In the genomic region with DNA sequence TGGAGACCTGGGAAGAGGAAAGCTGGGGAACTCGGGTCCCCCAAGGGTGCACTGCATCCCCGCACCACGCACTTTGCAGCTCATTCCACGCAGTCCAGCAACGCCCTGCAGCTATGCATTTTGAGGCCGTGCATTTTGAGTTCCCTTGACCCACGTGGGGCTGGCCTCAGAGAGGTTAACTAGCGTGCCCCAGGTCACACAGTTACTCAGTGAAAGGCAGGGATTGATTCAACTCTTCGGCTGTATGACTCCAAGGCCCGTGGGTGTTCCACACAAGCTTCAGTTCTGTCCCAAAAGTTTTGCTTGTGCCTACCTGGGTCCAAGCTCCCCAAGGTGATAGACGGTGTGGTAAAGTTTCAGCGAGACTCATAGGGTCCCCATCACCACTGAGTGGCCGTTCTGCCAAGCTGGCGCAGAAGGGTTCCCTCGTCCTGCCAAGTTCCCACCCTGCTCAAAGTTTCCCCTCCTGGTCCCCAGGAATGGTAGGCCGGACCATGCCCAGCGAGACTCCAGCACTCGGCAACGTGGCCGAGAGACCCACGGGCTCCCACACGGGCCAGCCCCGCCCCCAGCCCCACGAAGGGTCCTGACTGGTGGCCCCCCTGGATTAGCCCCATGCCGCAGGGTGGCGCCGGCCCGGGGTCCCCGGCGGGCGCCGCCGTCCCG, we compare ENCODE assay signal across 8 cellular contexts. TPM values are rescaled to one million over a fixed set of nuclear protein-coding genes. Genes with fewer than 3 reads are reported as not detected.
DNase-seq lines count a peak whose midpoint lies in the region; ATAC-seq and TF ChIP-seq lines count a peak whose summit lies in the region.

No MANE protein-coding gene starts in this region.

- H3K4me3 Mint-ChIP-seq in activated CD8-positive, alpha-beta T cell treated with anti-CD3 and anti-CD28 coated beads for 36 hours, result peak overlapping the region; percentile 75

- peaks cover 18% of the 10 kb centered on the region for H3K4me1 Mint-ChIP-seq in activated CD8-positive, alpha-beta T cell treated with anti-CD3 and anti-CD28 coated beads for 36 hours (ENCODE audit: low read depth)

- peak overlapping the region; percentile 85 to 90 for H3K4me3 ChIP-seq in right atrium auricular region
- H3K4me3 ChIP-seq in skin epidermis, result peak overlapping the region; percentile 36 to 76 (median 60)

- TF ChIP-seq CTCF in activated CD8-positive, alpha-beta T cell treated with anti-CD3 and anti-CD28 coated beads for 36 hours (IDR thresholded peaks at IDR 0.05), result no peak
- no peak for TF ChIP-seq CTCF in right atrium auricular region (IDR thresholded peaks at IDR 0.05)

- no peaks in the 10 kb centered on the region for H3K9me3 ChIP-seq in right atrium auricular region

- H3K27ac ChIP-seq in right atrium auricular region (peak overlapping the region; percentile 91 to 94), skin epidermis (peak overlapping the region; percentile 53 to 93 (median 86))

- CTCF ChIA-PET in activated CD8-positive, alpha-beta T cell treated with anti-CD3 and anti-CD28 coated beads for 36 hours (lab: Charles Lee), result interaction anchor here (0.8 to 1.2 kb wide), 2 partner anchors 27 to 86 kb away, joined by 3 to 4 read pairs; no protein-coding TSS in a partner anchor

- peak; percentile 6 for ATAC-seq in activated CD8-positive, alpha-beta T cell treated with anti-CD3 and anti-CD28 coated beads for 36 hours
- no peak for ATAC-seq in HG02759 (IDR thresholded peaks at IDR 0.05; ENCODE audit: unreplicated experiment)

- peak in 2 of 3 experiments; percentile 13 to 22 for DNase-seq in NCI-H1417 (lab: John Stamatoyannopoulos, UW)
- no peak for DNase-seq in NCI-H1417 treated with DMSO at 0.1 percent for 48 hours (lab: John Stamatoyannopoulos, UW)
- peak; percentile 24 for DNase-seq in activated CD8-positive, alpha-beta T cell treated with anti-CD3 and anti-CD28 coated beads for 36 hours
- DNase-seq in right atrium auricular region (ENCODE audit: low spot score), result no peak
- DNase-seq in A172 (ENCODE audit: low spot score), result no peak
- no peak for DNase-seq in NCI-H2171 (lab: John Stamatoyannopoulos, UW)

- no peaks in the 10 kb centered on the region for H3K36me3 ChIP-seq in right atrium auricular region

- no peak overlapping the region for H3K27ac Mint-ChIP-seq in activated CD8-positive, alpha-beta T cell treated with anti-CD3 and anti-CD28 coated beads for 36 hours

- peaks cover 16% of the 10 kb centered on the region for H3K27me3 Mint-ChIP-seq in activated CD8-positive, alpha-beta T cell treated with anti-CD3 and anti-CD28 coated beads for 36 hours

- POLR2A ChIA-PET in activated CD8-positive, alpha-beta T cell treated with anti-CD3 and anti-CD28 coated beads for 36 hours (lab: Charles Lee), result interaction anchor here (0.9 to 1.3 kb wide), 3 partner anchors 9 to 23 kb away, joined by 3 read pairs; no protein-coding TSS in a partner anchor

- no peaks in the 10 kb centered on the region for H3K27me3 ChIP-seq in right atrium auricular region

- no peaks in the 10 kb centered on the region for H3K36me3 Mint-ChIP-seq in activated CD8-positive, alpha-beta T cell treated with anti-CD3 and anti-CD28 coated beads for 36 hours (ENCODE audit: low read depth)

- intact Hi-C loops in activated CD8-positive, alpha-beta T cell treated with anti-CD3 and anti-CD28 coated beads for 36 hours (cut with micrococcal nuclease), result no loop called here

- peaks cover 0 to 85% of the 10 kb centered on the region in 2 donors for H3K4me1 ChIP-seq in right atrium auricular region

- no peaks in the 10 kb centered on the region for H3K9me3 Mint-ChIP-seq in activated CD8-positive, alpha-beta T cell treated with anti-CD3 and anti-CD28 coated beads for 36 hours

RNA-seq across cellular contexts. Expression of a gene that starts 0.6 kb away (rescaled TPM):
- total RNA-seq in activated CD8-positive, alpha-beta T cell treated with anti-CD3 and anti-CD28 coated beads for 36 hours, result 10 to 100 TPM; 52.1 to 59.0 TPM
- 100 to 1,000 TPM; 424 to 557 TPM for total RNA-seq in right atrium auricular region
- 17.9 and 18.3 TPM in 2 replicates for total RNA-seq in A172 (2014; rRNA removed; shearing (Covaris generic))

RNA-seq across cellular contexts. Expression of a gene that starts 40.3 kb away (rescaled TPM):
- not detected for total RNA-seq in activated CD8-positive, alpha-beta T cell treated with anti-CD3 and anti-CD28 coated beads for 36 hours
- not detected for total RNA-seq in right atrium auricular region
- total RNA-seq in A172 (2014; rRNA removed; shearing (Covaris generic)), result not detected in 2 replicates

Comparison
In these comparisons a context has a peak if more than half of its experiments do, and no peak if none do; other contexts are left out.
1. DNase-seq: peak in NCI-H1417 (2 of 3) and activated CD8-positive, alpha-beta T cell treated with anti-CD3 and anti-CD28 coated beads for 36 hours (single experiment); none in NCI-H1417 treated with DMSO at 0.1 percent for 48 hours (single experiment), right atrium auricular region (single experiment), A172 (single experiment) and NCI-H2171 (single experiment).
2. RNA of a gene that starts 0.6 kb away (total RNA-seq): 424 to 557 TPM in right atrium auricular region; 52.1 to 59.0 TPM in activated CD8-positive, alpha-beta T cell treated with anti-CD3 and anti-CD28 coated beads for 36 hours and 17.9 to 18.3 TPM in A172; every median in the first group is over 4 times any median in the second.